ENCODE assay signal across 1 cellular context in genomic region chr18:45761512-45762114, GRCh38.
TF ChIP-seq lines count a peak whose summit lies in the region.

No MANE protein-coding gene starts in this region.

TF ChIP-seq in K562, 482 proteins besides CTCF, POLR2A, EP300 and RAD21 (continued from another document and continues in another):
- TF ChIP-seq FOXO4 (CRISPR knock-in tag; IDR thresholded peaks at IDR 0.05) (no peak), ZNF444 (CRISPR knock-in tag; IDR thresholded peaks at IDR 0.05) (no peak), ZNF668 (CRISPR knock-in tag; IDR thresholded peaks at IDR 0.05) (no peak), COPS2 (conservative IDR thresholded peaks at IDR 0.05) (no peak), THRB (CRISPR knock-in tag; conservative IDR thresholded peaks at IDR 0.05) (no peak), TCF7L2 (IDR thresholded peaks at IDR 0.05; ENCODE audit: low read depth, low read length) (no peak), USF1 (CRISPR knock-in tag; IDR thresholded peaks at IDR 0.05) (no peak), STAT5A (IDR thresholded peaks at IDR 0.05; ENCODE audit: borderline replicate concordance, low read length) (no peak), POLR2AphosphoS5 (IDR thresholded peaks at IDR 0.05; ENCODE audit: control insufficient read depth, insufficient read depth, low read depth, low read length) (0 out of 2 replicates have a peak, but pooled peaks have one; percentile 18), DLX4 (CRISPR knock-in tag; IDR thresholded peaks at IDR 0.05) (no peak), ZNF347 (CRISPR knock-in tag; IDR thresholded peaks at IDR 0.05; ENCODE audit: low read depth) (no peak), DNMT1 (IDR thresholded peaks at IDR 0.05) (no peak), BRF2 (IDR thresholded peaks at IDR 0.05; ENCODE audit: borderline replicate concordance, insufficient read depth, insufficient read length) (no peak), SPI1 (IDR thresholded peaks at IDR 0.05; ENCODE audit: borderline replicate concordance, low read depth, low read length) (no peak), ETS1 (conservative IDR thresholded peaks at IDR 0.05; ENCODE audit: control insufficient read depth, low read depth, low read length) (no peak), ZBTB9 (CRISPR knock-in tag; IDR thresholded peaks at IDR 0.05) (no peak), ELF1 (tag; IDR thresholded peaks at IDR 0.05) (no peak), ZBED1 (IDR thresholded peaks at IDR 0.05) (no peak), CBFA2T3 (IDR thresholded peaks at IDR 0.05) (peak; percentile 71), ADNP (tag; IDR thresholded peaks at IDR 0.05) (no peak), OTX1 (CRISPR knock-in tag; IDR thresholded peaks at IDR 0.05) (no peak), CTBP1 (IDR thresholded peaks at IDR 0.05; ENCODE audit: borderline replicate concordance) (peak; percentile 44; the same call in 1 of the 2 replicates), NFIX (CRISPR knock-in tag; IDR thresholded peaks at IDR 0.05; ENCODE audit: low read depth) (no peak), ZNF253 (CRISPR knock-in tag; conservative IDR thresholded peaks at IDR 0.05) (no peak), HEY1 (CRISPR knock-in tag; IDR thresholded peaks at IDR 0.05; ENCODE audit: borderline replicate concordance) (no peak), TRIM25 (IDR thresholded peaks at IDR 0.05; ENCODE audit: borderline replicate concordance) (no peak), CREM (IDR thresholded peaks at IDR 0.05; ENCODE audit: low read depth) (peak; percentile 68; the same call in 1 of the 2 replicates), TRIM24 (IDR thresholded peaks at IDR 0.05) (peak; percentile 16 to 65; a peak in 2 of 4 replicates), ZNF41 (CRISPR knock-in tag; conservative IDR thresholded peaks at IDR 0.05) (no peak), ZBTB2 (IDR thresholded peaks at IDR 0.05) (no peak), ZNF584 (CRISPR knock-in tag; IDR thresholded peaks at IDR 0.05; ENCODE audit: low read depth) (no peak), KLF16 (IDR thresholded peaks at IDR 0.05) (peak; percentile 59; the same call in 1 of the 2 replicates), ZNF699 (CRISPR knock-in tag; IDR thresholded peaks at IDR 0.05; ENCODE audit: insufficient replicate concordance) (no peak), MGA (IDR thresholded peaks at IDR 0.05) (no peak), ZNF644 (tag; IDR thresholded peaks at IDR 0.05; ENCODE audit: low read depth) (no peak), HDAC8 (tag; IDR thresholded peaks at IDR 0.05) (no peak), BACH1 (tag; IDR thresholded peaks at IDR 0.05) (no peak), PHB2 (IDR thresholded peaks at IDR 0.05; ENCODE audit: low read depth) (peak; percentile 23; the same call in 1 of the 2 replicates), ZNF780A (CRISPR knock-in tag; IDR thresholded peaks at IDR 0.05) (no peak)
